8 cellular contexts compared by ENCODE assay signal in the genomic region with DNA sequence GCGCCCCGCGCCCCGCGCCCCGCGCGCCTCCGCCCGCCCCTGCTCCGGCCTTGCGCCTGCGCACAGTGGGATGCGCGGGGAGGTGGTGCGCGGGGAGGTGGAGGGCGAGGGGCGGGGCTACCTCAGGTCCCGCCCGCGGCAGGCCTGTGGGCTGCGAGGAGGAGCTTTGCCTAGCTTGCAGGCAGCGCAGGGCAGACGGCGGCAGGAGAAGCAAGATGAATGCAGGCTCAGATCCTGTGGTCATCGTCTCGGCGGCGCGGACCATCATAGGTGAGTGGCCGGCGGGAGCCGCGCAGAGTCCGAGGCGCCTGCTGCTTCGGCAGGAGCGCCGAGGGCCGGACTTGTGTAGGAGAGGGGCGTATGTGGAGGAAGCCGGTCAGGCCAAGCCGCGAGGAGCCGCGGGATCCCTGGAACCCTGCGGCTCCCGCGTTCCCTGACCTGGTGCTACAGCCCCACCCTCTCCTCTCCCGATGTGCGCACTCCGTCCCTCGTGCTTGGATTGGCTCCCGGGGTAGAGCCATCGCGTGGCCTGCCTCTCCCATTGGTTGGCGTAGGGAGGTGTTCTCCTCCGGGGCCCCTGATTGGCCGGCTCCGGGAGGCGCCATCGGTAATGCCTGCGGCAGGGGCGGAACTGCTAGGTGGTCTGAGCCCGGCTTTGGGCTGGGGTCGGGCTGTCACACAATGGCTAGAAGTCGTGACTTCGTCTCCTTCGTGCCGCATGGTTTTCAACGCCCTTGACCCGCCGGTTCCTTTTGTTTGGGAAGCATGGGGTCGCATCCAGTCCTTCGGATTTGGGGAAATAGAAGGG. TPM values are rescaled to one million over a fixed set of nuclear protein-coding genes. Genes with fewer than 3 reads are reported as not detected.
DNase-seq lines count a peak whose midpoint lies in the region; ATAC-seq, FAIRE-seq and TF ChIP-seq lines count a peak whose summit lies in the region.

A gene (plus strand): TSS at position 173 of the 808 bp plus-strand sequence. CDS start 43 bp downstream, at position 216.

- no peaks in the 10 kb centered on the region for H3K27me3 ChIP-seq in Caco-2 (replicated peaks; ENCODE audit: control insufficient read depth, insufficient read depth, low read length)

- peaks cover 92% of the 10 kb centered on the region for H3K36me3 Mint-ChIP-seq in Caco-2 (ENCODE audit: insufficient read depth, unreplicated experiment)

- H3K4me1 ChIP-seq in Caco-2 = peaks cover 16% of the 10 kb centered on the region

- H3K27ac Mint-ChIP-seq in Caco-2 (ENCODE audit: unreplicated experiment) = peak within 1 kb of the TSS; percentile 98

- peak within 1 kb of the TSS; percentile 84 for H3K4me3 ChIP-seq in Caco-2 (ENCODE audit: low read depth, low read length)

- peak; percentile 95 for ATAC-seq in GM21381 (IDR thresholded peaks at IDR 0.05; ENCODE audit: unreplicated experiment)

- DNase-seq in Caco-2 = peak; percentile 96 to 98
- peak; percentile 95 for DNase-seq in HTR-8/SVneo (ENCODE audit: insufficient read length, low spot score)
- peak; percentile 93 for DNase-seq in NOMO-1 treated with DMSO at 0.1 percent for 48 hours (lab: John Stamatoyannopoulos, UW; ENCODE audit: unreplicated experiment)
- peak; percentile 92 for DNase-seq in effector CD8-positive, alpha-beta T cell (lab: John Stamatoyannopoulos, UW)
- DNase-seq in lung microvascular endothelial cell (ENCODE audit: low read depth in 2 of 2) = peak; percentile 94 to 96
- DNase-seq in stimulated activated CD4-positive, alpha-beta T cell treated with anti-CD3 and anti-CD28 coated beads, TNF-alpha, amount 100 ng/mL, for 4 hours (ENCODE audit: low read depth in 3 of 3) = peak; percentile 81 to 85 (median 82)

- CTCF ChIA-PET in Caco-2 (lab: Charles Lee) = interaction anchor here (0.6 to 1.1 kb wide), 3 partner anchors 28 to 791 kb away, joined by 3 to 4 read pairs (median 3); a partner anchor contains a TSS
- CTCF ChIA-PET in activated CD8-positive, alpha-beta memory T cell treated with anti-CD3 and anti-CD28 coated beads for 36 hours (lab: Charles Lee) = interaction anchor here (1.1 kb wide), 1 partner anchor 11 kb away, joined by 4 read pairs; no protein-coding TSS in a partner anchor

- FAIRE-seq in HTR-8/SVneo (lab: Jason Lieb, UNC) = peak; percentile 80

- intact Hi-C loops in Caco-2 (cut with micrococcal nuclease; ENCODE audit: unreplicated experiment) = loop anchor here (1.0 kb wide), 4 partner anchors 27 to 71 kb away; a partner anchor contains a TSS

- H3K27me3 Mint-ChIP-seq in Caco-2 (ENCODE audit: insufficient read depth, unreplicated experiment) = no peaks in the 10 kb centered on the region

- peaks cover 8% of the 10 kb centered on the region for H3K36me3 ChIP-seq in Caco-2 (ENCODE audit: control insufficient read depth, insufficient read depth, low read length)

- no peaks in the 10 kb centered on the region for H3K9me3 ChIP-seq in Caco-2

- H3K4me3 Mint-ChIP-seq in Caco-2 (ENCODE audit: unreplicated experiment) = peak within 1 kb of the TSS; percentile 82

- TF ChIP-seq CTCF in Caco-2 (IDR thresholded peaks at IDR 0.05; ENCODE audit: insufficient read depth in 1 of 2, low read depth in 1 of 2, low read length in 1 of 2, severe bottlenecking in 1 of 2, unreplicated experiment in 1 of 2) = no peak

- POLR2A ChIA-PET in Caco-2 (lab: Charles Lee) = interaction anchor here (0.5 to 1.8 kb wide), 9 partner anchors 10 to 80 kb away, joined by 3 to 35 read pairs (median 5); a partner anchor contains a TSS
- POLR2A ChIA-PET in activated CD8-positive, alpha-beta memory T cell treated with anti-CD3 and anti-CD28 coated beads for 36 hours (lab: Charles Lee) = interaction anchor here (0.6 to 1.9 kb wide), 7 partner anchors 26 to 239 kb away, joined by 3 to 9 read pairs (median 3); a partner anchor contains a TSS

- peaks cover 37% of the 10 kb centered on the region for H3K4me1 Mint-ChIP-seq in Caco-2 (ENCODE audit: low read depth, unreplicated experiment)

- no peaks in the 10 kb centered on the region for H3K9me3 Mint-ChIP-seq in Caco-2 (ENCODE audit: unreplicated experiment)

- BruUV-seq in Caco-2 (replicated peaks; lab: Mats Ljungman, UMichigan) = no TSS peak

RNA-seq across cellular contexts. Expression of the gene that starts here (rescaled TPM):
- total RNA-seq in Caco-2 (2022) (122 and 131 TPM in 2 replicates), lung microvascular endothelial cell (22.2 and 48.2 TPM in 2 replicates)
- 10 to 100 TPM; 74.2 to 77.7 TPM for total RNA-seq in activated CD8-positive, alpha-beta memory T cell treated with anti-CD3 and anti-CD28 coated beads for 36 hours

Comparison
In these comparisons a context has a peak if more than half of its experiments do, and no peak if none do; other contexts are left out.
1. Peak in every context shown above with its lines: DNase-seq, ATAC-seq and H3K4me3 ChIP-seq.